In genomic region chr9:86734762-86735161, GRCh38 we compare ENCODE assay signal across 17 cellular contexts.
A peak's percentile ranks its signal among the peaks of the same experiment; 100 is the strongest.
DNase-seq lines count a peak whose midpoint lies in the region; ATAC-seq and TF ChIP-seq lines count a peak whose summit lies in the region.
"Had no signal": no experiment of that assay in that cellular context is flagged by ENCODE, and none has a peak within 500 bp of the region (broad histone marks: within the 10 kb centered on the region; RNA-seq: fewer than 3 reads in every experiment).

No MANE protein-coding gene starts in this region.

- DNase-seq in left cardiac atrium = no peak
- no peak for DNase-seq in Right ventricle myocardium superior
- DNase-seq in amniotic epithelial cell (ENCODE audit: low read depth) = peak; percentile 75
- peak; percentile 17 for DNase-seq in hepatic stellate cell (ENCODE audit: low spot score)
- no peak for DNase-seq in type B pancreatic cell (ENCODE audit: extremely low spot score, unreplicated experiment)
- DNase-seq in erythroblast (lab: John Stamatoyannopoulos, UW) = no peak
- DNase-seq in KBM-7 = no peak
- DNase-seq in SKM-1 treated with dmso at 0.1 percent for 144 hours (lab: John Stamatoyannopoulos, UW; ENCODE audit: unreplicated experiment) = no peak
- DNase-seq: 8988T; activated CD4-positive, alpha-beta T cell treated with anti-CD3 and anti-CD28 coated beads for 36 hours; activated CD8-positive, alpha-beta memory T cell treated with anti-CD3 and anti-CD28 coated beads, Interleukin-2, amount 50 U/mL, for 4 hours; activated naive CD4-positive, alpha-beta T cell; body of pancreas; effector CD4-positive, alpha-beta T cell; NCI-H1417 treated with DMSO at 0.1 percent for 48 hours; small intestine had no signal

- H3K4me3 Mint-ChIP-seq in type B pancreatic cell = peak overlapping the region; percentile 20
- H3K4me3 Mint-ChIP-seq: activated CD4-positive, alpha-beta T cell treated with anti-CD3 and anti-CD28 coated beads for 36 hours; T-helper 2 cell treated with Interferon-gamma antibody and Interleukin-4, amounts not matched to agents 5 μg/mL and 100 μg/mL, for 36 hours had no signal

- H3K27me3 Mint-ChIP-seq in type B pancreatic cell = peaks cover 2% of the 10 kb centered on the region

- ATAC-seq in left cardiac atrium (peak; percentile 7 to 53), Right ventricle myocardium superior (ENCODE audit: poor library complexity) (no peak)
- ATAC-seq: activated CD4-positive, alpha-beta T cell treated with anti-CD3 and anti-CD28 coated beads for 36 hours; body of pancreas had no signal

- H3K4me1 Mint-ChIP-seq in type B pancreatic cell (ENCODE audit: unreplicated experiment) = peaks cover 29% of the 10 kb centered on the region
- H3K4me1 Mint-ChIP-seq: activated CD4-positive, alpha-beta T cell treated with anti-CD3 and anti-CD28 coated beads for 36 hours had no signal

- in situ Hi-C loops in KBM-7 (cut with MboI; ENCODE audit: low pct_unique_long_range_greater_than_20kb, low sequenced_read_pairs) = no loop called here

- TF ChIP-seq POLR2A in erythroblast (IDR thresholded peaks at IDR 0.05; ENCODE audit: low read length) = no peak

- intact Hi-C loops in left cardiac atrium (cut with DNase I) (no loop called here), Right ventricle myocardium superior (cut with DNase I) (no loop called here)

- no peak for TF ChIP-seq CTCF in type B pancreatic cell (conservative IDR thresholded peaks at IDR 0.05)

- H3K9me3 Mint-ChIP-seq in type B pancreatic cell = peaks cover 13% of the 10 kb centered on the region
- H3K9me3 Mint-ChIP-seq: T-helper 2 cell treated with Interferon-gamma antibody and Interleukin-4, amounts not matched to agents 5 μg/mL and 100 μg/mL, for 36 hours had no signal

- peak overlapping the region; percentile 59 for H3K27ac Mint-ChIP-seq in type B pancreatic cell
- H3K27ac Mint-ChIP-seq: activated CD4-positive, alpha-beta T cell treated with anti-CD3 and anti-CD28 coated beads for 36 hours; T-helper 2 cell treated with Interferon-gamma antibody and Interleukin-4, amounts not matched to agents 5 μg/mL and 100 μg/mL, for 36 hours had no signal

- H3K36me3 Mint-ChIP-seq in type B pancreatic cell = no peaks in the 10 kb centered on the region

Comparison
In these comparisons a context has a peak if more than half of its experiments do, and no peak if none do; other contexts are left out.
1. DNase-seq: peak in amniotic epithelial cell (single experiment) and hepatic stellate cell (single experiment); none in left cardiac atrium (single experiment), Right ventricle myocardium superior (single experiment), type B pancreatic cell (single experiment), erythroblast (0 of 2), KBM-7 (single experiment) and SKM-1 treated with dmso at 0.1 percent for 144 hours (single experiment).